Comparison of ENCODE assay signal across 3 cellular contexts in genomic region chr1:83581747-83582146, GRCh38.
"Had no signal": no experiment of that assay in that cellular context is flagged by ENCODE, and none has a peak within 500 bp of the region (broad histone marks: within the 10 kb centered on the region; RNA-seq: fewer than 3 reads in every experiment).

No MANE protein-coding gene starts in this region.

- H3K4me3 ChIP-seq: GM12878 had no signal

- ATAC-seq: GM12878 had no signal

- DNase-seq: GDM1, GF-D8 had no signal
